ENCODE assay signal across 8 cellular contexts in the genomic region with DNA sequence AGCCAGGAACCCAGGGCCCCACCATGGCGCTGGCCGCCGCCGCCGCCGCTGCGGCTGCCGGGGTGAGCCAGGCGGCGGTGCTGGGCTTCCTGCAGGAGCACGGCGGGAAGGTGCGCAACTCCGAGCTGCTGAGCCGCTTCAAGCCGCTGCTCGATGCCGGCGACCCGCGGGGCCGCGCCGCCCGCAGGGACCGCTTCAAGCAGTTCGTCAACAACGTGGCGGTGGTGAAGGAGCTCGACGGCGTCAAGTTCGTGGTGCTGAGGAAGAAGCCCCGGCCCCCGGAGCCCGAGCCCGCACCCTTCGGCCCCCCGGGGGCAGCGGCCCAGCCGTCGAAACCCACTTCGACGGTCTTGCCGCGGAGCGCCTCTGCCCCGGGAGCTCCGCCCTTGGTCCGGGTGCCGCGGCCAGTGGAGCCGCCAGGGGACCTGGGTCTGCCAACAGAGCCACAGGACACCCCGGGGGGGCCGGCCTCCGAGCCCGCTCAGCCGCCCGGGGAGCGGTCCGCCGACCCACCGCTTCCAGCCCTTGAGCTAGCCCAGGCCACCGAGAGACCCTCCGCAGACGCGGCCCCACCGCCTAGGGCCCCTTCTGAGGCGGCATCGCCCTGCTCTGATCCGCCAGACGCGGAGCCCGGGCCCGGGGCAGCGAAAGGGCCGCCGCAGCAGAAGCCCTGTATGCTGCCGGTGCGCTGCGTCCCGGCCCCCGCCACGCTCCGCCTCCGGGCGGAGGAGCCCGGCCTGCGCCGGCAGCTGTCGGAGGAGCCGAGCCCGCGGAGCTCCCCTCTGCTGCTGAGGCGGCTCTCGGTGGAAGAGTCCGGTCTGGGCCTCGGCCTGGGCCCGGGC. TPM values are rescaled to one million over a fixed set of nuclear protein-coding genes. Genes with fewer than 3 reads are reported as not detected.
DNase-seq lines count a peak whose midpoint lies in the region; ATAC-seq, FAIRE-seq and TF ChIP-seq lines count a peak whose summit lies in the region.

No MANE protein-coding gene starts in this region.

- H3K4me1 ChIP-seq in DOHH2 (ENCODE audit: control insufficient read depth, low read length) (0 out of 2 replicates have a peak, but pooled peaks cover 3% of the 10 kb centered on the region), K562 (replicated peaks in 1 of 2; ENCODE audit: control insufficient read depth in 2 of 2, insufficient read depth in 2 of 2, low read length in 2 of 2) (peaks cover 0 to 4% of the 10 kb centered on the region in 2 experiments; a peak in 2 of 5 replicates)

- H3K27ac ChIP-seq in DOHH2 (ENCODE audit: low read depth, low read length) = no peak overlapping the region
- no peak overlapping the region for H3K27ac ChIP-seq in K562 (ENCODE audit: extremely low read depth, low read depth, low read length)
- peak overlapping the region; percentile 94 for H3K27ac ChIP-seq in substantia nigra (ENCODE audit: low read depth, low read length, poor library complexity, severe bottlenecking)

- no TSS peak for BruUV-seq in K562 (replicated peaks; lab: Mats Ljungman, UMichigan)

- FAIRE-seq in K562 (lab: Jason Lieb, UNC) = no peak

- peaks cover 26% of the 10 kb centered on the region for H3K27me3 ChIP-seq in DOHH2 (ENCODE audit: control insufficient read depth, low read length)
- H3K27me3 ChIP-seq in K562 (ENCODE audit: control insufficient read depth in 2 of 2, insufficient read depth in 2 of 2, low read length in 2 of 2) = no peaks in the 10 kb centered on the region

- no peaks in the 10 kb centered on the region for H3K9me1 ChIP-seq in K562 (ENCODE audit: control insufficient read depth, insufficient read depth, low read length)

- TF ChIP-seq POLR2A in K562 (conservative IDR thresholded peaks at IDR 0.05) = no peak

- peaks cover 5% of the 10 kb centered on the region; the same call in 1 of the 2 replicates for H3F3A ChIP-seq in DOHH2 (ENCODE audit: control insufficient read depth, insufficient read depth)

- H3K4me3 ChIP-seq in DOHH2 (ENCODE audit: low read length) = no peak overlapping the region
- H3K4me3 ChIP-seq in K562 = no peak overlapping the region

- no peak for TF ChIP-seq RAD21 in K562 (CRISPR knock-in tag; conservative IDR thresholded peaks at IDR 0.05 in 1 of 2, IDR thresholded peaks at IDR 0.05 in 1 of 2)

- TF ChIP-seq CTCF in DOHH2 (IDR thresholded peaks at IDR 0.05; ENCODE audit: low read depth, low read length, poor library complexity, severe bottlenecking) (no peak), K562 (IDR thresholded peaks at IDR 0.05 in 2 of 3, conservative IDR thresholded peaks at IDR 0.05 in 1 of 3; ENCODE audit: insufficient read depth in 2 of 3, low read depth in 1 of 3, low read length in 3 of 3) (no peak)

- intact Hi-C loops in K562 (cut with micrococcal nuclease) (no loop called here), left colon (cut with DNase I, micrococcal nuclease) (no loop called here)

- 94% methylated on average over 28 of the region's 99 CpGs for WGBS in K562 (ENCODE audit: insufficient coverage, low coverage, missing lambda C conversion rate)

- H3K9me2 ChIP-seq in DOHH2 (replicated peaks; ENCODE audit: control insufficient read depth, low read length) = no peaks in the 10 kb centered on the region

- ATAC-seq in K562 (no peak), left colon (peak; percentile 72)

- no peaks in the 10 kb centered on the region for H3K9me3 ChIP-seq in DOHH2 (ENCODE audit: control insufficient read depth, insufficient read depth, low read length)
- no peaks in the 10 kb centered on the region for H3K9me3 ChIP-seq in K562 (replicated peaks; ENCODE audit: control insufficient read depth, insufficient read depth, low read depth, low read length)

- H2AFZ ChIP-seq in K562 (ENCODE audit: low read depth, low read length) = no peak overlapping the region

- H3K79me2 ChIP-seq in DOHH2 (ENCODE audit: control insufficient read depth, low read length) (no peaks in the 10 kb centered on the region), K562 (ENCODE audit: control insufficient read depth, insufficient read depth, low read length) (no peaks in the 10 kb centered on the region)

- no peaks in the 10 kb centered on the region for H3K36me3 ChIP-seq in DOHH2 (ENCODE audit: control insufficient read depth, low read length)
- H3K36me3 ChIP-seq in K562 (ENCODE audit: control insufficient read depth, insufficient read depth, low read length) = no peaks in the 10 kb centered on the region

- H4K20me1 ChIP-seq in DOHH2 (ENCODE audit: control insufficient read depth, insufficient read depth, low read depth, low read length) (no peaks in the 10 kb centered on the region), K562 (replicated peaks; ENCODE audit: control insufficient read depth, insufficient read depth, low read length) (no peaks in the 10 kb centered on the region)

- POLR2A ChIA-PET in K562 (lab: Yijun Ruan, JAX) = interaction anchor here (0.7 kb wide), 1 partner anchor 40 kb away, joined by 3 read pairs; no protein-coding TSS in a partner anchor

- H3K4me2 ChIP-seq in DOHH2 (ENCODE audit: low read length) (peak overlapping the region; percentile 9; the same call in 1 of the 2 replicates), K562 (ENCODE audit: insufficient read depth, low read length) (no peak overlapping the region)

- no peak for TF ChIP-seq EP300 in K562 (IDR thresholded peaks at IDR 0.05; ENCODE audit: low read length)

- CTCF ChIA-PET in K562 (lab: Yijun Ruan, JAX; ENCODE audit: low intra/inter-chr PET ratio) = no interaction called here

- peak; percentile 79 for DNase-seq in HuH-7.5 (ENCODE audit: low spot score)
- DNase-seq in K562 (ENCODE audit: extremely low read depth in 1 of 4, low spot score in 3 of 4) = no peak
- DNase-seq in left colon = peak in 1 of 2 donors; percentile 55
- peak in 41 of 49 donors; percentile 35 to 91 (median 55) for DNase-seq in substantia nigra (lab: John Stamatoyannopoulos, UW)
- DNase-seq in NCI-H1105 treated with DMSO at 0.1 percent for 48 hours (lab: John Stamatoyannopoulos, UW) = no peak
- no peak for DNase-seq in GOT3 (lab: John Stamatoyannopoulos, UW)
- no peak for DNase-seq in SIG-M5 treated with dmso at 0.1 percent for 504 hours (lab: John Stamatoyannopoulos, UW; ENCODE audit: unreplicated experiment)

- H3K9ac ChIP-seq in K562 (ENCODE audit: insufficient read depth in 1 of 2, low read depth in 2 of 2, low read length in 2 of 2) = no peak overlapping the region

- in situ Hi-C loops in K562 (cut with MboI) = no loop called here

RNA-seq across cellular contexts. Expression of a gene that starts 0.7 kb away (rescaled TPM):
- total RNA-seq in K562 (2011; cell fraction: chromatin; rRNA removed; ENCODE audit: low replicate concordance) = not detected in 2 replicates
- total RNA-seq in K562 (2011; cell fraction: nucleolus; rRNA removed) = not detected in 2 replicates
- not detected in 2 replicates for total RNA-seq in K562 (2011; cell fraction: nucleoplasm; rRNA removed)
- not detected in 2 replicates for total RNA-seq in K562 (2014; rRNA removed)
- not detected in 2 replicates for total RNA-seq in K562 (2014; rRNA removed; fragmentation: Illumina TruSeq; extraction: Trizol)
- total RNA-seq in K562 (2015; rRNA removed; fragmentation: Illumina TruSeq; extraction: Trizol) = not detected in 2 replicates
- total RNA-seq in K562 (2021) = not detected in 2 replicates
- not detected in 2 replicates for polyA plus RNA-seq in K562 (2011; rRNA removed)
- not detected in 2 replicates for polyA plus RNA-seq in K562 (2011; cell fraction: cytosol; rRNA removed)
- polyA plus RNA-seq in K562 (2011; cell fraction: nucleus; rRNA removed) = not detected in 2 replicates
- 0.03 and 0.06 TPM in 2 replicates for polyA plus RNA-seq in K562 (2012)
- polyA plus RNA-seq in K562 (2014; fragmentation: Illumina TruSeq; extraction: Trizol) = not detected in 2 replicates
- polyA plus RNA-seq in K562 (2014; fragmentation: Nextera tagmentation; extraction: Ambion mirVana) = not detected
- not detected in 2 replicates for polyA plus RNA-seq in K562 (2014; rRNA removed)
- polyA minus RNA-seq in K562 (2011; rRNA and poly(A)+ RNA removed) = not detected in 2 replicates
- not detected in 2 replicates for polyA minus RNA-seq in K562 (2011; cell fraction: cytosol; rRNA and poly(A)+ RNA removed)
- not detected in 2 replicates for polyA minus RNA-seq in K562 (2011; cell fraction: nucleus; rRNA and poly(A)+ RNA removed)
- 10 to 100 TPM; 36.0 to 38.8 TPM for total RNA-seq in left colon

RNA-seq across cellular contexts. Expression of a gene that starts 16.6 kb away (rescaled TPM):
- total RNA-seq in K562 (2011; cell fraction: chromatin; rRNA removed; ENCODE audit: low replicate concordance) = 39.2 and 105 TPM in 2 replicates
- 53.7 and 55.5 TPM in 2 replicates for total RNA-seq in K562 (2011; cell fraction: nucleolus; rRNA removed)
- total RNA-seq in K562 (2011; cell fraction: nucleoplasm; rRNA removed) = 27.4 and 41.9 TPM in 2 replicates
- 13.0 and 18.6 TPM in 2 replicates for total RNA-seq in K562 (2014; rRNA removed)
- 5.3 and 6.1 TPM in 2 replicates for total RNA-seq in K562 (2014; rRNA removed; fragmentation: Illumina TruSeq; extraction: Trizol)
- 10.9 and 13.3 TPM in 2 replicates for total RNA-seq in K562 (2015; rRNA removed; fragmentation: Illumina TruSeq; extraction: Trizol)
- total RNA-seq in K562 (2021) = 25.6 and 26.5 TPM in 2 replicates
- 11.9 and 12.8 TPM in 2 replicates for polyA plus RNA-seq in K562 (2011; rRNA removed)
- polyA plus RNA-seq in K562 (2011; cell fraction: cytosol; rRNA removed) = 18.1 and 28.6 TPM in 2 replicates
- polyA plus RNA-seq in K562 (2011; cell fraction: nucleus; rRNA removed) = 28.4 and 60.2 TPM in 2 replicates
- 19.1 and 22.2 TPM in 2 replicates for polyA plus RNA-seq in K562 (2012)
- polyA plus RNA-seq in K562 (2014; fragmentation: Illumina TruSeq; extraction: Trizol) = 14.6 and 14.8 TPM in 2 replicates
- under 1 TPM; 0.44 to 0.50 TPM for polyA plus RNA-seq in K562 (2014; fragmentation: Nextera tagmentation; extraction: Ambion mirVana)
- 22.3 and 26.0 TPM in 2 replicates for polyA plus RNA-seq in K562 (2014; rRNA removed)
- polyA minus RNA-seq in K562 (2011; rRNA and poly(A)+ RNA removed) = 3.8 and 7.6 TPM in 2 replicates
- 6.1 and 7.0 TPM in 2 replicates for polyA minus RNA-seq in K562 (2011; cell fraction: cytosol; rRNA and poly(A)+ RNA removed)
- 11.3 and 12.4 TPM in 2 replicates for polyA minus RNA-seq in K562 (2011; cell fraction: nucleus; rRNA and poly(A)+ RNA removed)
- 10 to 100 TPM; 49.4 to 53.4 TPM for total RNA-seq in left colon

RNA-seq across cellular contexts. Expression of a gene that starts 36.8 kb away (rescaled TPM):
- 136 and 205 TPM in 2 replicates for total RNA-seq in K562 (2011; cell fraction: chromatin; rRNA removed; ENCODE audit: low replicate concordance)
- total RNA-seq in K562 (2011; cell fraction: nucleolus; rRNA removed) = 103 and 109 TPM in 2 replicates
- total RNA-seq in K562 (2011; cell fraction: nucleoplasm; rRNA removed) = 115 and 139 TPM in 2 replicates
- 92.0 and 109 TPM in 2 replicates for total RNA-seq in K562 (2014; rRNA removed)
- 68.2 and 79.3 TPM in 2 replicates for total RNA-seq in K562 (2014; rRNA removed; fragmentation: Illumina TruSeq; extraction: Trizol)
- 101 TPM in 2 replicates for total RNA-seq in K562 (2015; rRNA removed; fragmentation: Illumina TruSeq; extraction: Trizol)
- total RNA-seq in K562 (2021) = 131 and 137 TPM in 2 replicates
- 121 and 149 TPM in 2 replicates for polyA plus RNA-seq in K562 (2011; rRNA removed)
- 72.8 and 87.1 TPM in 2 replicates for polyA plus RNA-seq in K562 (2011; cell fraction: cytosol; rRNA removed)
- 578 and 627 TPM in 2 replicates for polyA plus RNA-seq in K562 (2011; cell fraction: nucleus; rRNA removed)
- polyA plus RNA-seq in K562 (2012) = 143 and 180 TPM in 2 replicates
- 113 and 142 TPM in 2 replicates for polyA plus RNA-seq in K562 (2014; fragmentation: Illumina TruSeq; extraction: Trizol)
- 10 to 100 TPM; 19.3 to 21.0 TPM for polyA plus RNA-seq in K562 (2014; fragmentation: Nextera tagmentation; extraction: Ambion mirVana)
- polyA plus RNA-seq in K562 (2014; rRNA removed) = 129 and 143 TPM in 2 replicates
- polyA minus RNA-seq in K562 (2011; rRNA and poly(A)+ RNA removed) = 67.6 and 68.1 TPM in 2 replicates
- polyA minus RNA-seq in K562 (2011; cell fraction: cytosol; rRNA and poly(A)+ RNA removed) = 32.1 and 40.2 TPM in 2 replicates
- 85.5 and 131 TPM in 2 replicates for polyA minus RNA-seq in K562 (2011; cell fraction: nucleus; rRNA and poly(A)+ RNA removed)
- total RNA-seq in left colon = 10 to 100 TPM; 58.7 to 59.6 TPM

RNA-seq across cellular contexts. Expression of a gene that starts 52.4 kb away (rescaled TPM):
- 0.25 and 1.1 TPM in 2 replicates for total RNA-seq in K562 (2011; cell fraction: chromatin; rRNA removed; ENCODE audit: low replicate concordance)
- 0.17 and 0.39 TPM in 2 replicates for total RNA-seq in K562 (2011; cell fraction: nucleolus; rRNA removed)
- 0.44 and 0.69 TPM in 2 replicates for total RNA-seq in K562 (2011; cell fraction: nucleoplasm; rRNA removed)
- total RNA-seq in K562 (2014; rRNA removed) (0.12 TPM in 1 of 2 replicates, not detected in the other), K562 (2014; rRNA removed; fragmentation: Illumina TruSeq; extraction: Trizol) (0.13 and 0.18 TPM in 2 replicates), K562 (2015; rRNA removed; fragmentation: Illumina TruSeq; extraction: Trizol) (0.15 and 0.18 TPM in 2 replicates), K562 (2021) (0.20 and 0.22 TPM in 2 replicates), left colon (under 1 TPM; 0.09 to 0.50 TPM)
- polyA plus RNA-seq in K562 (2011; rRNA removed) (0.70 and 1.1 TPM in 2 replicates), K562 (2014; fragmentation: Illumina TruSeq; extraction: Trizol) (0.28 and 0.37 TPM in 2 replicates), K562 (2014; fragmentation: Nextera tagmentation; extraction: Ambion mirVana) (under 1 TPM; 0.10 to 0.15 TPM), K562 (2014; rRNA removed) (0.27 and 0.66 TPM in 2 replicates)
- polyA plus RNA-seq in K562 (2011; cell fraction: cytosol; rRNA removed) = 0.30 and 0.52 TPM in 2 replicates
- 0.68 and 1.2 TPM in 2 replicates for polyA plus RNA-seq in K562 (2011; cell fraction: nucleus; rRNA removed)
- 0.22 and 0.35 TPM in 2 replicates for polyA plus RNA-seq in K562 (2012)
- 0.39 and 0.45 TPM in 2 replicates for polyA minus RNA-seq in K562 (2011; rRNA and poly(A)+ RNA removed)
- polyA minus RNA-seq in K562 (2011; cell fraction: cytosol; rRNA and poly(A)+ RNA removed) = not detected in 2 replicates
- 0.78 TPM in 1 of 2 replicates, not detected in the other for polyA minus RNA-seq in K562 (2011; cell fraction: nucleus; rRNA and poly(A)+ RNA removed)

RNA-seq across cellular contexts. Expression of a gene that starts 52.6 kb away (rescaled TPM):
- total RNA-seq in K562 (2011; cell fraction: chromatin; rRNA removed; ENCODE audit: low replicate concordance) = 72.2 and 104 TPM in 2 replicates
- 114 and 128 TPM in 2 replicates for total RNA-seq in K562 (2011; cell fraction: nucleolus; rRNA removed)
- 118 and 129 TPM in 2 replicates for total RNA-seq in K562 (2011; cell fraction: nucleoplasm; rRNA removed)
- total RNA-seq in K562 (2014; rRNA removed) = 307 and 353 TPM in 2 replicates
- total RNA-seq in K562 (2014; rRNA removed; fragmentation: Illumina TruSeq; extraction: Trizol) = 641 and 716 TPM in 2 replicates
- total RNA-seq in K562 (2015; rRNA removed; fragmentation: Illumina TruSeq; extraction: Trizol) = 334 and 373 TPM in 2 replicates
- total RNA-seq in K562 (2021) = 888 and 1,004 TPM in 2 replicates
- 813 and 883 TPM in 2 replicates for polyA plus RNA-seq in K562 (2011; rRNA removed)
- polyA plus RNA-seq in K562 (2011; cell fraction: cytosol; rRNA removed) = 439 and 559 TPM in 2 replicates
- polyA plus RNA-seq in K562 (2011; cell fraction: nucleus; rRNA removed) = 273 and 303 TPM in 2 replicates
- 351 and 842 TPM in 2 replicates for polyA plus RNA-seq in K562 (2012)
- polyA plus RNA-seq in K562 (2014; fragmentation: Illumina TruSeq; extraction: Trizol) = 235 and 336 TPM in 2 replicates
- 1,000 to 10,000 TPM; 2,318 to 2,421 TPM for polyA plus RNA-seq in K562 (2014; fragmentation: Nextera tagmentation; extraction: Ambion mirVana)
- polyA plus RNA-seq in K562 (2014; rRNA removed) = 883 and 917 TPM in 2 replicates
- polyA minus RNA-seq in K562 (2011; rRNA and poly(A)+ RNA removed) = 61.8 and 67.0 TPM in 2 replicates
- polyA minus RNA-seq in K562 (2011; cell fraction: cytosol; rRNA and poly(A)+ RNA removed) = 54.0 and 70.0 TPM in 2 replicates
- 59.4 and 82.3 TPM in 2 replicates for polyA minus RNA-seq in K562 (2011; cell fraction: nucleus; rRNA and poly(A)+ RNA removed)
- total RNA-seq in left colon = 100 to 1,000 TPM; 769 to 906 TPM

Comparison
In these comparisons a context has a peak if more than half of its experiments do, and no peak if none do; other contexts are left out.
1. DNase-seq: peak in HuH-7.5 (single experiment) and substantia nigra (41 of 49); none in K562 (0 of 4), NCI-H1105 treated with DMSO at 0.1 percent for 48 hours (single experiment), GOT3 (single experiment) and SIG-M5 treated with dmso at 0.1 percent for 504 hours (single experiment).
2. RNA of a gene that starts 0.7 kb away (total RNA-seq): 36.0 to 38.8 TPM in left colon; not detected in K562; every median in the first group is over 10 times any median in the second.